21 cellular contexts compared by ENCODE assay signal in genomic region chr9:5650356-5651105, GRCh38. TPM values are rescaled to one million over a fixed set of nuclear protein-coding genes. Genes with fewer than 3 reads are reported as not detected.
DNase-seq lines count a peak whose midpoint lies in the region; ATAC-seq, FAIRE-seq and TF ChIP-seq lines count a peak whose summit lies in the region.
"Had no signal": no experiment of that assay in that cellular context is flagged by ENCODE, and none has a peak within 500 bp of the region (broad histone marks: within the 10 kb centered on the region; RNA-seq: fewer than 3 reads in every experiment).

No MANE protein-coding gene starts in this region.

- CTCF ChIA-PET in Caco-2 (lab: Charles Lee) = no interaction called here

- peaks cover 51% of the 10 kb centered on the region for H3K4me1 Mint-ChIP-seq in chondrocyte (ENCODE audit: low read depth)
- no peaks in the 10 kb centered on the region for H3K4me1 Mint-ChIP-seq in Caco-2 (ENCODE audit: low read depth, unreplicated experiment)

- POLR2A ChIA-PET in Caco-2 (lab: Charles Lee) = interaction anchor here (0.7 kb wide), 1 partner anchor 17 kb away, joined by 4 read pairs; no protein-coding TSS in a partner anchor

- H3K4me1 ChIP-seq in mucosa of descending colon (ENCODE audit: low read depth) = no peaks in the 10 kb centered on the region
- H3K4me1 ChIP-seq in Caco-2 = no peaks in the 10 kb centered on the region
- H3K4me1 ChIP-seq in kidney (ENCODE audit: control insufficient read depth in 1 of 2, insufficient read depth in 1 of 2, low read depth in 1 of 2, low read length in 2 of 2) = no peaks in the 10 kb centered on the region
- H3K4me1 ChIP-seq: HAP-1, SJCRH30 had no signal

- no peak overlapping the region for H3K9ac ChIP-seq in kidney (ENCODE audit: low read length in 2 of 2)
- H3K9ac ChIP-seq: BLaER1 treated with 17β-estradiol and CSF1 and Interleukin-3, amounts not matched to agents 10 nM and 100 nM had no signal

- ATAC-seq in Right ventricle myocardium inferior (peak; percentile 20), Right ventricle myocardium superior (ENCODE audit: poor library complexity) (no peak), mucosa of descending colon (peak; percentile 22), GM21381 (IDR thresholded peaks at IDR 0.05; ENCODE audit: unreplicated experiment) (no peak)

- no peaks in the 10 kb centered on the region for H3K27me3 Mint-ChIP-seq in chondrocyte (ENCODE audit: low read depth)
- no peaks in the 10 kb centered on the region for H3K27me3 Mint-ChIP-seq in Caco-2 (ENCODE audit: insufficient read depth, unreplicated experiment)
- H3K27me3 Mint-ChIP-seq: CD8-positive, alpha-beta memory T cell had no signal

- H3K36me3 Mint-ChIP-seq in chondrocyte (ENCODE audit: low read depth) = peaks cover 17% of the 10 kb centered on the region
- H3K36me3 Mint-ChIP-seq in Caco-2 (ENCODE audit: insufficient read depth, unreplicated experiment) = peaks cover 10% of the 10 kb centered on the region

- no peak overlapping the region for H3K27ac ChIP-seq in kidney (ENCODE audit: low read depth in 2 of 2, low read length in 2 of 2)
- H3K27ac ChIP-seq: BLaER1 treated with 17β-estradiol and CSF1 and Interleukin-3, amounts not matched to agents 10 nM and 100 nM; SJCRH30 had no signal

- H3K9me3 Mint-ChIP-seq in chondrocyte (ENCODE audit: low read depth) (peaks cover 35% of the 10 kb centered on the region), Caco-2 (ENCODE audit: unreplicated experiment) (peaks cover 16% of the 10 kb centered on the region)

- BruUV-seq in Caco-2 (replicated peaks; lab: Mats Ljungman, UMichigan) = no TSS peak

- no peak for DNase-seq in Right ventricle myocardium inferior (ENCODE audit: missing footprints)
- no peak for DNase-seq in Right ventricle myocardium superior
- DNase-seq in chondrocyte (ENCODE audit: low spot score) = no peak
- no peak for DNase-seq in mucosa of descending colon
- no peak for DNase-seq in Caco-2
- DNase-seq in kidney = no peak
- DNase-seq in activated naive CD4-positive, alpha-beta T cell (lab: John Stamatoyannopoulos, UW) = no peak
- DNase-seq: 8988T; CD8-positive, alpha-beta memory T cell; DMS 273 treated with DMSO at 0.1 percent for 48 hours; NCI-H1417 treated with DMSO at 0.1 percent for 48 hours; NCI-H2029; NCI-H2171; NCI-H446; NCI-H69; NK-92 treated with Interleukin-12 subunit alpha and Interleukin-12 subunit beta, amount 100 ng/mL, for 24 hours; RPMI8226; SJCRH30 had no signal

- no peak overlapping the region for H3K4me3 Mint-ChIP-seq in chondrocyte (ENCODE audit: unreplicated experiment)
- no peak overlapping the region for H3K4me3 Mint-ChIP-seq in Caco-2 (ENCODE audit: unreplicated experiment)

- H3K27ac Mint-ChIP-seq in chondrocyte (ENCODE audit: unreplicated experiment) (peak overlapping the region; percentile 36), Caco-2 (ENCODE audit: unreplicated experiment) (no peak overlapping the region)

- intact Hi-C loops in Right ventricle myocardium inferior (cut with DNase I) (no loop called here), Right ventricle myocardium superior (cut with DNase I) (no loop called here), mucosa of descending colon (cut with DNase I, micrococcal nuclease) (no loop called here), Caco-2 (cut with micrococcal nuclease; ENCODE audit: unreplicated experiment) (no loop called here), kidney (cut with DNase I) (no loop called here)

- TF ChIP-seq CTCF in chondrocyte (IDR thresholded peaks at IDR 0.05) (no peak), mucosa of descending colon (IDR thresholded peaks at IDR 0.05) (no peak), Caco-2 (IDR thresholded peaks at IDR 0.05; ENCODE audit: insufficient read depth in 1 of 2, low read depth in 1 of 2, low read length in 1 of 2, severe bottlenecking in 1 of 2, unreplicated experiment in 1 of 2) (no peak), kidney (IDR thresholded peaks at IDR 0.05; ENCODE audit: borderline replicate concordance, extremely low read depth, insufficient read depth) (no peak)

- H3K4me3 ChIP-seq in mucosa of descending colon (no peak overlapping the region), Caco-2 (ENCODE audit: low read depth, low read length) (no peak overlapping the region), kidney (ENCODE audit: low read length in 2 of 2) (no peak overlapping the region)
- H3K4me3 ChIP-seq: HAP-1, SJCRH30 had no signal

- no peaks in the 10 kb centered on the region for H3K36me3 ChIP-seq in mucosa of descending colon (ENCODE audit: low read depth)
- no peaks in the 10 kb centered on the region for H3K36me3 ChIP-seq in Caco-2 (ENCODE audit: control insufficient read depth, insufficient read depth, low read length)
- no peaks in the 10 kb centered on the region for H3K36me3 ChIP-seq in kidney (ENCODE audit: control insufficient read depth in 1 of 2, insufficient read depth in 2 of 2, low read length in 2 of 2)
- H3K36me3 ChIP-seq: HAP-1, SJCRH30 had no signal

- peaks cover 24% of the 10 kb centered on the region for H3K9me3 ChIP-seq in mucosa of descending colon
- H3K9me3 ChIP-seq in Caco-2 = peaks cover 12% of the 10 kb centered on the region
- H3K9me3 ChIP-seq in kidney (ENCODE audit: control insufficient read depth in 1 of 2, low read length in 2 of 2) = peaks cover 0 to 30% of the 10 kb centered on the region in 2 donors

- no peaks in the 10 kb centered on the region for H3K27me3 ChIP-seq in Caco-2 (replicated peaks; ENCODE audit: control insufficient read depth, insufficient read depth, low read length)
- H3K27me3 ChIP-seq: BLaER1 treated with 17β-estradiol and CSF1 and Interleukin-3, amounts not matched to agents 10 nM and 100 nM; SJCRH30 had no signal

- FAIRE-seq in kidney (lab: Jason Lieb, UNC) = no peak

RNA-seq across cellular contexts. Expression of gene RIC1, which starts 21.6 kb away (rescaled TPM):
- 6.9 TPM for total RNA-seq in Right ventricle myocardium inferior
- total RNA-seq in Right ventricle myocardium superior = 7.3 TPM
- total RNA-seq in chondrocyte = 34.4 to 40.7 TPM (median 39.3 TPM) in 3 replicates
- total RNA-seq in mucosa of descending colon = 10 to 100 TPM; 15.8 to 22.4 (median 20.2) TPM
- total RNA-seq in Caco-2 (2022) = 18.6 and 19.4 TPM in 2 replicates
- 21.1 TPM for total RNA-seq in kidney
- 2.9 TPM for polyA plus RNA-seq in kidney (ENCODE audit: insufficient read depth, low read depth, low replicate concordance)

Comparison
In these comparisons a context has a peak if more than half of its experiments do, and no peak if none do; other contexts are left out.
1. ATAC-seq: peak in Right ventricle myocardium inferior (single experiment) and mucosa of descending colon (single experiment); none in Right ventricle myocardium superior (single experiment) and GM21381 (single experiment).